In genomic region chr6:150934380-150934779, GRCh38 we compare ENCODE assay signal across 14 cellular contexts.
DNase-seq lines count a peak whose midpoint lies in the region; FAIRE-seq and TF ChIP-seq lines count a peak whose summit lies in the region.
"Had no signal": no experiment of that assay in that cellular context is flagged by ENCODE, and none has a peak within 500 bp of the region (broad histone marks: within the 10 kb centered on the region; RNA-seq: fewer than 3 reads in every experiment).

No MANE protein-coding gene starts in this region.

- peaks cover 13% of the 10 kb centered on the region for H3K4me1 ChIP-seq in left ventricle myocardium inferior
- H3K4me1 ChIP-seq: pancreas had no signal

- DNase-seq in GM03348 (ENCODE audit: low spot score) = peak; percentile 72
- DNase-seq in RCC 7860 (ENCODE audit: low spot score) = peak; percentile 89
- peak; percentile 61 for DNase-seq in fibroblast of gingiva (ENCODE audit: low read depth)
- DNase-seq in renal cortical epithelial cell (ENCODE audit: low read depth) = peak; percentile 60
- DNase-seq in left ventricle myocardium inferior = no peak
- no peak for DNase-seq in activated gamma-delta T cell treated with Interleukin-2 at 50 U/mL for 16 hours
- no peak for DNase-seq in SIG-M5 treated with dmso at 0.1 percent for 504 hours (lab: John Stamatoyannopoulos, UW; ENCODE audit: unreplicated experiment)
- no peak for DNase-seq in GM13976 (ENCODE audit: low spot score)
- DNase-seq: activated naive CD4-positive, alpha-beta T cell treated with anti-CD3 and anti-CD28 coated beads, Interleukin-2, amount 10 ng/mL, durations not matched to agents 7 days and 5 days; NCI-H1694; pancreas; SHP77 had no signal

- FAIRE-seq in RCC 7860 (lab: Jason Lieb, UNC) = peak; percentile 52
- FAIRE-seq: colon, pancreas had no signal

- in situ Hi-C loops in GM13976 (cut with MboI; ENCODE audit: low sequenced_read_pairs, unreplicated experiment) = no loop called here

- no peak overlapping the region for H3K27ac ChIP-seq in left ventricle myocardium inferior (replicated peaks)
- H3K27ac ChIP-seq: pancreas, suprapubic skin had no signal

- no peak overlapping the region for H3K4me3 ChIP-seq in left ventricle myocardium inferior
- H3K4me3 ChIP-seq: pancreas, suprapubic skin had no signal

- H3K27me3 ChIP-seq in left ventricle myocardium inferior (ENCODE audit: low read depth) = no peaks in the 10 kb centered on the region
- H3K27me3 ChIP-seq: pancreas, suprapubic skin had no signal

- TF ChIP-seq CTCF in left ventricle myocardium inferior (IDR thresholded peaks at IDR 0.05; ENCODE audit: borderline replicate concordance) = no peak
- no peak for TF ChIP-seq CTCF in GM13976 (IDR thresholded peaks at IDR 0.05; ENCODE audit: borderline replicate concordance, control extremely low read depth, extremely low read depth, insufficient read depth, missing control alignments)

- intact Hi-C loops in left ventricle myocardium inferior (cut with micrococcal nuclease) = no loop called here

- no peaks in the 10 kb centered on the region for H3K9me3 ChIP-seq in left ventricle myocardium inferior (replicated peaks)
- H3K9me3 ChIP-seq: pancreas, suprapubic skin had no signal

- no peaks in the 10 kb centered on the region for H3K36me3 ChIP-seq in left ventricle myocardium inferior
- H3K36me3 ChIP-seq: suprapubic skin had no signal

Comparison
In these comparisons a context has a peak if more than half of its experiments do, and no peak if none do; other contexts are left out.
1. DNase-seq: peak in GM03348 (single experiment), RCC 7860 (single experiment), fibroblast of gingiva (single experiment) and renal cortical epithelial cell (single experiment); none in left ventricle myocardium inferior (single experiment), activated gamma-delta T cell treated with Interleukin-2 at 50 U/mL for 16 hours (single experiment), SIG-M5 treated with dmso at 0.1 percent for 504 hours (single experiment) and GM13976 (single experiment).